Comparison of ENCODE assay signal across 7 cellular contexts in the genomic region with DNA sequence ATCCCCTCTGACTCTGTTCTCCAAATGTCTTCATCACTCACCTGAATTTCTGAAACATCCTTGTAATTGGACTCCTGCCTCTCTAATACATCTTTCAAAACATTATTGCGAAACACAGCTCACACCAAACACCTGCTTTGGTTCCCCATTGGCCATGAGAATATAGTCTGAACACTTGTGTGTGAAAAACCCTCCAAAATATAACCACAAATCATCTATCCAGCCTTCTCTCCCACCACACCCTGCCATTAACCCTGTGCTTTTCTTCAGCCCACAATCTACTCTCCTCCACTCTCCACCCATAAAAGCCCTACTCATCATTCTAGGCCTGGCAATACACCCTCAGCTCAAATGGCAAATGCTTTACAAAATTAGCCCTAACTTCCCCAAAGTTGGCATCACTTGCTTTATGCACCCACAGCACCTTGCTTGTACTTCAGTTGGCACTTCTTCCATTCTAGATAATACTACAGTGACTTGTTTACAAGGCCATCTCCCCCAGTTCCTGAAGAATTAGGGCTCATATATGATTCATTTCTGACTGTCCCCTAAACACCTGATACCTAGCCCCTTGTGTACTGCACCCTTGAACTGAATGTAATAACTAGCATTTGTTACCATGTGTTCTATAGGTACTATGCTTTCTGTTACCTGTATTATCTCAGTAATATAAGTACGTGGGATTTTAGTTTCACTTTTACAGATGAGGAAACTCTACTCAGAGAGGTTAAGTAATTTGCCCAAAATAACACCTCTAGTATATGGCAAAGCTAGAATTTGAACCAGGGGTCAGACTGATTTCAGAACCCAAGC. TPM values are rescaled to one million over a fixed set of nuclear protein-coding genes. Genes with fewer than 3 reads are reported as not detected.
DNase-seq lines count a peak whose midpoint lies in the region; ATAC-seq, FAIRE-seq and TF ChIP-seq lines count a peak whose summit lies in the region.
"Not testable (repeated sequence)": the region's sequence is repeated elsewhere in the genome, so short reads cannot be mapped to it uniquely, and the experiment has no call there.

No MANE protein-coding gene starts in this region.

- not testable (repeated sequence) for H3K27me3 Mint-ChIP-seq in T-helper 1 cell treated with Interleukin-12 subunit alpha and Interleukin-12 subunit beta and Interleukin-4 antibody, amounts not matched to agents 30 μg/mL and 1 μg/mL, for 36 hours (ENCODE audit: low read depth); brain

- intact Hi-C loops in mucosa of descending colon (cut with DNase I, micrococcal nuclease): not testable (repeated sequence)

- H3K9me3 ChIP-seq in mucosa of descending colon: not testable (repeated sequence)

- H3K36me3 Mint-ChIP-seq in T-helper 1 cell treated with Interleukin-12 subunit alpha and Interleukin-12 subunit beta and Interleukin-4 antibody, amounts not matched to agents 30 μg/mL and 1 μg/mL, for 36 hours (ENCODE audit: low read depth): peaks cover 26% of the 10 kb centered on the region
- H3K36me3 Mint-ChIP-seq in brain: not testable (repeated sequence)

- H3K4me1 ChIP-seq in mucosa of descending colon (ENCODE audit: low read depth): peaks cover 22% of the 10 kb centered on the region

- not testable (repeated sequence) for H3K36me3 ChIP-seq in mucosa of descending colon (ENCODE audit: low read depth)

- H3K4me1 Mint-ChIP-seq in T-helper 1 cell treated with Interleukin-12 subunit alpha and Interleukin-12 subunit beta and Interleukin-4 antibody, amounts not matched to agents 30 μg/mL and 1 μg/mL, for 36 hours (ENCODE audit: low read depth): peaks cover 56% of the 10 kb centered on the region
- peaks cover 16% of the 10 kb centered on the region for H3K4me1 Mint-ChIP-seq in brain

- FAIRE-seq in GM18507 (lab: Jason Lieb, UNC): peak; percentile 97

- TF ChIP-seq CTCF in brain (conservative IDR thresholded peaks at IDR 0.05); mucosa of descending colon (IDR thresholded peaks at IDR 0.05): not testable (repeated sequence)

- H3K9me3 Mint-ChIP-seq in T-helper 1 cell treated with Interleukin-12 subunit alpha and Interleukin-12 subunit beta and Interleukin-4 antibody, amounts not matched to agents 30 μg/mL and 1 μg/mL, for 36 hours; brain: not testable (repeated sequence)

- H3K27ac Mint-ChIP-seq in T-helper 1 cell treated with Interleukin-12 subunit alpha and Interleukin-12 subunit beta and Interleukin-4 antibody, amounts not matched to agents 30 μg/mL and 1 μg/mL, for 36 hours: peak overlapping the region; percentile 87
- peak overlapping the region in 3 of 5 experiments; percentile 0 to 53 (median 12) for H3K27ac Mint-ChIP-seq in brain

- not testable (repeated sequence) for H3K4me3 ChIP-seq in mucosa of descending colon

- peak overlapping the region; percentile 73 for H3K4me3 Mint-ChIP-seq in T-helper 1 cell treated with Interleukin-12 subunit alpha and Interleukin-12 subunit beta and Interleukin-4 antibody, amounts not matched to agents 30 μg/mL and 1 μg/mL, for 36 hours
- H3K4me3 Mint-ChIP-seq in brain: not testable (repeated sequence)

- not testable (repeated sequence) for DNase-seq in GM18507 (ENCODE audit: extremely low spot score, insufficient read length, low read depth); mucosa of descending colon
- peak; percentile 84 to 87 for DNase-seq in NCI-H187 (lab: John Stamatoyannopoulos, UW)

- ATAC-seq in GM21723 (IDR thresholded peaks at IDR 0.05; ENCODE audit: unreplicated experiment) (peak; percentile 45), HG03108 (IDR thresholded peaks at IDR 0.05; ENCODE audit: unreplicated experiment) (peak; percentile 46), mucosa of descending colon (peak; percentile 70)

RNA-seq across cellular contexts. Expression of gene SYNE2, which starts 17.3 kb away (rescaled TPM):
- polyA plus RNA-seq in brain (ENCODE audit: insufficient read depth, low read depth, low replicate concordance): 61.2 TPM
- total RNA-seq in mucosa of descending colon: 100 to 1,000 TPM; 104 to 215 (median 174) TPM
